26 cellular contexts compared by ENCODE assay signal in the genomic region with DNA sequence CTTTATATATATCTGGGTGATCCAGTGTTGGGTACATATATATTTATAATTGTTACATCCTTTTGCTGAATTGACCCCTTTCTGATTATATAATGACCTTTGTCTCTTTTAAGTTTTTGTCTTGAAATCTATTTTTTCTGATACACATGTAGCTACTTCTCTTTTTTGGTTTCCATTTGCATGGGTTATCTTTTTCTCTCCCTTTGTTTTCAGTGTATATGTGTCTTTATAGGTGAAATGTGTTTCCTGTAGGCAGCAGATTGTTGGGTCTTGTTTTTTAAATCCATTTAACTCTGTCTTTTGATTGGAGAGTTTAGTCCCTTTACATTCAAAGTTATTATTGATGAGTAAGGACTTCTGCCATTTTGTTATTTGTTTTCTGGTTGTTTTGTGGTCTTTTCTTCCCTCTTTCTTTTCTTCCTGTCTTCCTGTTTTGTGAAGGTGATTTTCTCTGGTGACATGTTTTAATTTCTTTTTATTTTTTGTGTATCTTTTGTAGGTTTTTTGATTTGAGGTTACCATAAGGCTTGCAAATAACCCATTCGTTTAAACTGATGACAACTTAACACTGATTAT. TPM values are rescaled to one million over a fixed set of nuclear protein-coding genes. Genes with fewer than 3 reads are reported as not detected.
DNase-seq lines count a peak whose midpoint lies in the region; ATAC-seq, FAIRE-seq and TF ChIP-seq lines count a peak whose summit lies in the region.
"Had no signal": no experiment of that assay in that cellular context is flagged by ENCODE, and none has a peak within 500 bp of the region (broad histone marks: within the 10 kb centered on the region; RNA-seq: fewer than 3 reads in every experiment).

No MANE protein-coding gene starts in this region.

- ATAC-seq in HepG2 = no peak
- ATAC-seq in right lobe of liver = no peak
- ATAC-seq in GM12878 = peak; percentile 47
- ATAC-seq in stimulated activated naive CD8-positive, alpha-beta T cell treated with anti-CD3 and anti-CD28 coated beads, Interleukin-15, amount 100 ng/mL, for 72 hours = no peak
- no peak for ATAC-seq in GM18907 (IDR thresholded peaks at IDR 0.05; ENCODE audit: unreplicated experiment)
- ATAC-seq: CD8-positive, alpha-beta T cell; HCT116; PC-3 had no signal

- H3K4me3 ChIP-seq in HepG2 (replicated peaks in 1 of 3; ENCODE audit: insufficient read depth in 1 of 3, low read depth in 2 of 3, low read length in 3 of 3) (no peak overlapping the region), right lobe of liver (no peak overlapping the region), OCI-LY7 (ENCODE audit: low read depth, low read length, poor library complexity, severe bottlenecking) (peak overlapping the region; percentile 15), GM12878 (peak overlapping the region; percentile 14; the same call in 1 of the 2 replicates), endodermal cell (ENCODE audit: low read length) (no peak overlapping the region)
- H3K4me3 ChIP-seq: MG63, SK-N-MC had no signal

- DNase-seq in HepG2 (ENCODE audit: low spot score) (no peak), right lobe of liver (no peak), OCI-LY7 (ENCODE audit: low spot score) (peak; percentile 30), GM12878 (ENCODE audit: low read depth, low spot score) (no peak), endodermal cell (no peak), OCI-M2 (lab: John Stamatoyannopoulos, UW; ENCODE audit: unreplicated experiment) (no peak)
- no peak for DNase-seq in stimulated activated naive CD8-positive, alpha-beta T cell treated with anti-CD3 and anti-CD28 coated beads, Interleukin-15, amount 100 ng/mL, for 72 hours
- DNase-seq: AML-193; C1 segment of cervical spinal cord; CD8-positive, alpha-beta T cell; DND-41; GOT3; MG63; NCI-H1105; NCI-H2029 treated with DMSO at 0.1 percent for 48 hours; NCI-H226; NCI-H510A treated with DMSO at 0.1 percent for 48 hours; NCI-H748 treated with DMSO at 0.1 percent for 48 hours; NK-92 treated with Interleukin-12 subunit alpha and Interleukin-12 subunit beta, amount 100 ng/mL, for 24 hours; PC-3; Right ventricle myocardium superior had no signal

- no peaks in the 10 kb centered on the region for H3K9me3 Mint-ChIP-seq in endodermal cell
- H3K9me3 Mint-ChIP-seq in stimulated activated naive CD8-positive, alpha-beta T cell treated with anti-CD3 and anti-CD28 coated beads, Interleukin-15, amount 100 ng/mL, for 72 hours = no peaks in the 10 kb centered on the region
- H3K9me3 Mint-ChIP-seq: CD8-positive, alpha-beta T cell had no signal

- intact Hi-C loops in HepG2 (cut with micrococcal nuclease; ENCODE audit: unreplicated experiment) (no loop called here), right lobe of liver (cut with DNase I) (no loop called here), OCI-LY7 (cut with micrococcal nuclease; ENCODE audit: unreplicated experiment) (no loop called here), GM12878 (cut with micrococcal nuclease; ENCODE audit: unreplicated experiment) (no loop called here)

- H3K9ac ChIP-seq in HepG2 (ENCODE audit: insufficient read depth, low read depth, low read length) (no peak overlapping the region), GM12878 (ENCODE audit: control insufficient read depth, insufficient read depth, low read length) (no peak overlapping the region), endodermal cell (ENCODE audit: extremely low read depth, low read length, poor library complexity, severe bottlenecking) (no peak overlapping the region)

- CTCF ChIA-PET in HepG2 (lab: Yijun Ruan, JAX; ENCODE audit: low intra/inter-chr PET ratio, low total read pairs) (no interaction called here), OCI-LY7 (lab: Charles Lee; ENCODE audit: unreplicated experiment) (no interaction called here), GM12878 (lab: Yijun Ruan, JAX) (interaction anchor here (0.6 to 1.8 kb wide), 2 partner anchors 10 to 26 kb away, joined by 3 read pairs; no protein-coding TSS in a partner anchor)

- SMC1A ChIA-PET in GM12878 (lab: Charles Lee; ENCODE audit: uncharacterized antibody, unreplicated experiment) = interaction anchor here (0.6 to 2.0 kb wide), 9 partner anchors 8 to 55 kb away, joined by 3 to 6 read pairs (median 4); no protein-coding TSS in a partner anchor

- H3K4me1 ChIP-seq in HepG2 (ENCODE audit: insufficient read depth, low read length) (no peaks in the 10 kb centered on the region), right lobe of liver (no peaks in the 10 kb centered on the region), OCI-LY7 (ENCODE audit: insufficient read depth, low read length, poor library complexity, severe bottlenecking) (peaks cover 16% of the 10 kb centered on the region), GM12878 (ENCODE audit: control insufficient read depth, insufficient read depth, low read length) (peaks cover 7% of the 10 kb centered on the region), endodermal cell (ENCODE audit: control insufficient read depth, insufficient read depth, low read length) (no peaks in the 10 kb centered on the region)

- no peaks in the 10 kb centered on the region for H3K27me3 Mint-ChIP-seq in endodermal cell (ENCODE audit: insufficient read depth)
- H3K27me3 Mint-ChIP-seq in stimulated activated naive CD8-positive, alpha-beta T cell treated with anti-CD3 and anti-CD28 coated beads, Interleukin-15, amount 100 ng/mL, for 72 hours = no peaks in the 10 kb centered on the region
- H3K27me3 Mint-ChIP-seq: IgD-negative memory B cell had no signal

- BruUV-seq in HepG2 (replicated peaks; lab: Mats Ljungman, UMichigan) = no TSS peak
- no TSS peak for BruUV-seq in OCI-LY7 (replicated peaks; lab: Mats Ljungman, UMichigan)
- BruUV-seq in GM12878 (replicated peaks; lab: Mats Ljungman, UMichigan) = no TSS peak

- FAIRE-seq in HepG2 (lab: Jason Lieb, UNC) (no peak), GM12878 (lab: Jason Lieb, UNC) (peak; percentile 38)
- FAIRE-seq: GM19239 had no signal

- no peaks in the 10 kb centered on the region for H3K4me1 Mint-ChIP-seq in endodermal cell
- no peaks in the 10 kb centered on the region for H3K4me1 Mint-ChIP-seq in stimulated activated naive CD8-positive, alpha-beta T cell treated with anti-CD3 and anti-CD28 coated beads, Interleukin-15, amount 100 ng/mL, for 72 hours

- TF ChIP-seq RAD21 in HepG2 (CRISPR knock-in tag; IDR thresholded peaks at IDR 0.05) (no peak), GM12878 (IDR thresholded peaks at IDR 0.05; ENCODE audit: insufficient read depth, low read depth, low read length) (no peak)

- in situ Hi-C loops in HepG2 (cut with HindIII; ENCODE audit: extremely low pct_ligation_motif_present, low pct_unique_long_range_greater_than_20kb) = no loop called here
- in situ Hi-C loops in GM12878 (cut with MboI) = no loop called here

- TF ChIP-seq EP300 in HepG2 (IDR thresholded peaks at IDR 0.05; ENCODE audit: low read depth in 2 of 2, low read length in 2 of 2) (no peak), HepG2 (CRISPR knock-in tag; IDR thresholded peaks at IDR 0.05; ENCODE audit: borderline replicate concordance) (no peak), GM12878 (IDR thresholded peaks at IDR 0.05; ENCODE audit: borderline replicate concordance in 1 of 2, control insufficient read depth in 1 of 2, low read depth in 2 of 2, low read length in 2 of 2) (no peak)

- H2AFZ ChIP-seq in HepG2 (ENCODE audit: low read length) (no peak overlapping the region), OCI-LY7 (ENCODE audit: low read length) (peak overlapping the region; percentile 43; the same call in 1 of the 2 replicates), GM12878 (ENCODE audit: control insufficient read depth, low read depth, low read length) (peak overlapping the region; percentile 47)

- H3K27me3 ChIP-seq in HepG2 (ENCODE audit: control insufficient read depth in 1 of 2, insufficient read depth in 2 of 2, low read length in 2 of 2) (no peaks in the 10 kb centered on the region), right lobe of liver (no peaks in the 10 kb centered on the region), GM12878 (replicated peaks in 1 of 2; ENCODE audit: control insufficient read depth in 2 of 2, insufficient read depth in 2 of 2, low read length in 1 of 2) (no peaks in the 10 kb centered on the region), endodermal cell (ENCODE audit: control insufficient read depth, insufficient read depth, low read length, poor library complexity, severe bottlenecking) (no peaks in the 10 kb centered on the region)
- H3K27me3 ChIP-seq: MG63 had no signal

- H3K79me2 ChIP-seq in HepG2 (ENCODE audit: insufficient read depth, low read length) = no peaks in the 10 kb centered on the region
- H3K79me2 ChIP-seq in OCI-LY7 (ENCODE audit: insufficient read depth, low read depth, low read length) = no peaks in the 10 kb centered on the region
- H3K79me2 ChIP-seq in GM12878 (ENCODE audit: control insufficient read depth, insufficient read depth, low read length) = no peaks in the 10 kb centered on the region

- H3K9me3 ChIP-seq in HepG2 (ENCODE audit: low read length) = no peaks in the 10 kb centered on the region
- no peaks in the 10 kb centered on the region for H3K9me3 ChIP-seq in right lobe of liver
- peaks cover 8% of the 10 kb centered on the region; the same call in 1 of the 2 replicates for H3K9me3 ChIP-seq in OCI-LY7 (ENCODE audit: low read length)
- H3K9me3 ChIP-seq in GM12878 (replicated peaks; ENCODE audit: control insufficient read depth, insufficient read depth, low read length) = peaks cover 4% of the 10 kb centered on the region; the same call in 2 of the 3 replicates
- no peaks in the 10 kb centered on the region for H3K9me3 ChIP-seq in endodermal cell (ENCODE audit: control insufficient read depth, low read length)
- H3K9me3 ChIP-seq: MG63 had no signal

- no peak overlapping the region for H3K27ac Mint-ChIP-seq in endodermal cell
- H3K27ac Mint-ChIP-seq in stimulated activated naive CD8-positive, alpha-beta T cell treated with anti-CD3 and anti-CD28 coated beads, Interleukin-15, amount 100 ng/mL, for 72 hours = no peak overlapping the region
- H3K27ac Mint-ChIP-seq: CD8-positive, alpha-beta T cell; IgD-negative memory B cell had no signal

- POLR2A ChIA-PET in HepG2 (lab: Yijun Ruan, JAX) = no interaction called here
- POLR2A ChIA-PET in OCI-LY7 (lab: Charles Lee) = interaction anchor here (0.6 to 1.8 kb wide), 6 partner anchors 8 to 136 kb away, joined by 3 to 6 read pairs (median 4); a partner anchor contains a TSS
- POLR2A ChIA-PET in GM12878 (lab: Charles Lee) = interaction anchor here (0.5 to 1.3 kb wide), 5 partner anchors 13 to 133 kb away, joined by 3 to 4 read pairs (median 4); a partner anchor contains a TSS

- no peak for TF ChIP-seq POLR2A in HepG2 (IDR thresholded peaks at IDR 0.05; ENCODE audit: insufficient read depth in 1 of 2, low read depth in 2 of 2, low read length in 2 of 2)
- TF ChIP-seq POLR2A in right lobe of liver (IDR thresholded peaks at IDR 0.05) = no peak
- no peak for TF ChIP-seq POLR2A in GM12878 (IDR thresholded peaks at IDR 0.05; ENCODE audit: low read depth, low read length)

- no peak overlapping the region for H3K4me2 ChIP-seq in HepG2 (ENCODE audit: low read depth, low read length)
- peak overlapping the region; percentile 43 for H3K4me2 ChIP-seq in OCI-LY7 (ENCODE audit: low read length)
- H3K4me2 ChIP-seq in GM12878 (ENCODE audit: control insufficient read depth, insufficient read depth) = no peak overlapping the region

- no peak overlapping the region for H3K27ac ChIP-seq in HepG2 (ENCODE audit: extremely low read length, insufficient read depth, low read length)
- no peak overlapping the region for H3K27ac ChIP-seq in right lobe of liver
- H3K27ac ChIP-seq in OCI-LY7 (ENCODE audit: low read depth, low read length, poor library complexity, severe bottlenecking) = peak overlapping the region; percentile 53
- peak overlapping the region; percentile 31; the same call in 1 of the 2 replicates for H3K27ac ChIP-seq in GM12878 (ENCODE audit: control insufficient read depth, insufficient read depth)
- H3K27ac ChIP-seq in endodermal cell (ENCODE audit: low read depth, low read length) = no peak overlapping the region
- H3K27ac ChIP-seq: SK-N-MC had no signal

- H3K36me3 Mint-ChIP-seq in endodermal cell (ENCODE audit: low read depth) = no peaks in the 10 kb centered on the region

- no peak overlapping the region for H3K4me3 Mint-ChIP-seq in endodermal cell
- no peak overlapping the region for H3K4me3 Mint-ChIP-seq in stimulated activated naive CD8-positive, alpha-beta T cell treated with anti-CD3 and anti-CD28 coated beads, Interleukin-15, amount 100 ng/mL, for 72 hours
- H3K4me3 Mint-ChIP-seq: CD8-positive, alpha-beta T cell had no signal

- H3K9me2 ChIP-seq in OCI-LY7 (ENCODE audit: insufficient read depth, low read length) = no peaks in the 10 kb centered on the region

- 92% methylated on average over 1 of the region's 1 CpG for WGBS in HepG2 (ENCODE audit: low lambda C conversion rate)
- 50% methylated on average over 1 of the region's 1 CpG for WGBS in right lobe of liver (ENCODE audit: insufficient coverage, low coverage, low lambda C conversion rate, missing lambda C conversion rate)
- 90% methylated on average over 1 of the region's 1 CpG for WGBS in GM12878 (ENCODE audit: insufficient coverage, insufficient replicate concordance, low lambda C conversion rate, missing lambda C conversion rate)
- 100% methylated on average over 1 of the region's 1 CpG; no CpG with 5 or more reads in 1 of the 2 experiments for WGBS in endodermal cell (ENCODE audit: insufficient coverage in 1 of 2, insufficient read length in 1 of 2), 2 experiments

- RAD21 ChIA-PET in GM12878 (lab: Charles Lee; ENCODE audit: unreplicated experiment) = interaction anchor here (0.8 to 1.5 kb wide), 2 partner anchors 23 to 25 kb away, joined by 3 to 5 read pairs; no protein-coding TSS in a partner anchor

- H3K36me3 ChIP-seq in HepG2 (replicated peaks in 1 of 2; ENCODE audit: control insufficient read depth in 1 of 2, insufficient read depth in 2 of 2, low read length in 2 of 2) (peaks cover 0 to 3% of the 10 kb centered on the region in 2 experiments; a peak in 1 of 5 replicates), right lobe of liver (no peaks in the 10 kb centered on the region), OCI-LY7 (ENCODE audit: insufficient read depth, low read length) (peaks cover 17% of the 10 kb centered on the region), GM12878 (ENCODE audit: control insufficient read depth in 2 of 2, insufficient read depth in 2 of 2, low read length in 1 of 2) (no peaks in the 10 kb centered on the region; a peak in 2 of 4 replicates), endodermal cell (ENCODE audit: control insufficient read depth, insufficient read depth, low read length) (no peaks in the 10 kb centered on the region)
- H3K36me3 ChIP-seq: MG63 had no signal

- no peak for TF ChIP-seq CTCF in HepG2 (CRISPR knock-in tag; IDR thresholded peaks at IDR 0.05)
- no peak for TF ChIP-seq CTCF in right lobe of liver (IDR thresholded peaks at IDR 0.05)
- no peak for TF ChIP-seq CTCF in OCI-LY7 (conservative IDR thresholded peaks at IDR 0.05; ENCODE audit: low read length)
- TF ChIP-seq CTCF in GM12878 (IDR thresholded peaks at IDR 0.05 in 2 of 3, conservative IDR thresholded peaks at IDR 0.05 in 1 of 3; ENCODE audit: control insufficient read depth in 2 of 3, extremely low read depth in 1 of 3, insufficient read depth in 1 of 3, low read depth in 3 of 3, low read length in 3 of 3) = no peak
- TF ChIP-seq CTCF in endodermal cell (conservative IDR thresholded peaks at IDR 0.05) = no peak

- H4K20me1 ChIP-seq in HepG2 (ENCODE audit: insufficient read depth, low read length) (no peaks in the 10 kb centered on the region), OCI-LY7 (ENCODE audit: insufficient read depth, low read length) (no peaks in the 10 kb centered on the region), GM12878 (ENCODE audit: control insufficient read depth, insufficient read depth) (no peaks in the 10 kb centered on the region)

RNA-seq across cellular contexts. Expression of a gene that starts 56.8 kb away (rescaled TPM):
- total RNA-seq in HepG2 (2016; rRNA removed; fragmentation: Illumina TruSeq; extraction: Trizol) (2.7 and 5.3 TPM in 2 replicates), right lobe of liver (1 to 10 TPM in 5 of 6 experiments, under 1 TPM in 1; 0.70 to 3.1 (median 1.5) TPM), OCI-LY7 (2022) (8.9 and 9.4 TPM in 2 replicates), GM12878 (2014; rRNA removed) (7.7 and 9.4 TPM in 2 replicates), GM12878 (2014; rRNA removed; fragmentation: Illumina TruSeq; extraction: Trizol) (7.5 and 8.1 TPM in 2 replicates), GM12878 (2021) (8.4 and 11.5 TPM in 2 replicates), endodermal cell (1 to 10 TPM in 1 of 2 donors, under 1 TPM in 1; 0.97 to 2.9 TPM)
- 1.0 and 1.3 TPM in 2 replicates for total RNA-seq in HepG2 (2016; cell fraction: cytosol; rRNA removed; fragmentation: Illumina TruSeq; extraction: Trizol; ENCODE audit: low read depth)
- 2.6 and 4.9 TPM in 2 replicates for total RNA-seq in HepG2 (2016; cell fraction: insoluble cytoplasmic fraction; rRNA removed; fragmentation: Illumina TruSeq; extraction: Trizol)
- 0.86 and 1.4 TPM in 2 replicates for total RNA-seq in HepG2 (2016; cell fraction: membrane; rRNA removed; fragmentation: Illumina TruSeq; extraction: Trizol)
- total RNA-seq in HepG2 (2016; cell fraction: nucleus; rRNA removed; fragmentation: Illumina TruSeq; extraction: Trizol) = 9.0 and 12.9 TPM in 2 replicates
- polyA plus RNA-seq in HepG2 (2011; rRNA removed) (7.5 and 9.0 TPM in 2 replicates), GM12878 (2011; rRNA removed) (3.6 and 4.7 TPM in 2 replicates), GM12878 (2014; fragmentation: Illumina TruSeq; extraction: Trizol) (8.6 and 8.7 TPM in 2 replicates), GM12878 (2014; fragmentation: Nextera tagmentation; extraction: Ambion mirVana) (1 to 10 TPM in 1 of 2 experiments, under 1 TPM in 1; 0.58 to 1.1 TPM), GM12878 (2014; rRNA removed) (8.2 and 9.3 TPM in 2 replicates), GM12878 (2016; fragmentation: Nextera tagmentation; extraction: Ambion mirVana) (1 to 10 TPM; 2.7 to 2.9 TPM)
- polyA plus RNA-seq in HepG2 (2011; cell fraction: cytosol; rRNA removed) = 1.7 and 1.9 TPM in 2 replicates
- polyA plus RNA-seq in HepG2 (2011; cell fraction: nucleus; rRNA removed) = 57.0 and 60.2 TPM in 2 replicates
- 5.9 and 8.8 TPM in 2 replicates for polyA plus RNA-seq in HepG2 (2012)
- 0.23 and 0.53 TPM in 2 replicates for polyA plus RNA-seq in HepG2 (2016; cell fraction: cytosol; fragmentation: Illumina TruSeq; extraction: Trizol; ENCODE audit: low read depth)
- polyA plus RNA-seq in HepG2 (2016; cell fraction: insoluble cytoplasmic fraction; fragmentation: Illumina TruSeq; extraction: Trizol; ENCODE audit: low read depth) = 1.4 and 1.8 TPM in 2 replicates
- 0.34 and 0.55 TPM in 2 replicates for polyA plus RNA-seq in HepG2 (2016; cell fraction: membrane; fragmentation: Illumina TruSeq; extraction: Trizol; ENCODE audit: low read depth)
- 20.5 and 20.8 TPM in 2 replicates for polyA plus RNA-seq in HepG2 (2016; cell fraction: nucleus; fragmentation: Illumina TruSeq; extraction: Trizol; ENCODE audit: insufficient read depth, low read depth)
- polyA minus RNA-seq in HepG2 (2011; rRNA and poly(A)+ RNA removed; ENCODE audit: low replicate concordance) = 8.8 and 8.9 TPM in 2 replicates
- polyA minus RNA-seq in HepG2 (2011; cell fraction: cytosol; rRNA and poly(A)+ RNA removed) = 1.9 and 2.0 TPM in 2 replicates
- 28.7 and 30.3 TPM in 2 replicates for polyA minus RNA-seq in HepG2 (2011; cell fraction: nucleus; rRNA and poly(A)+ RNA removed)
- 15.3 and 15.4 TPM in 2 replicates for total RNA-seq in OCI-LY7 (2014; rRNA removed; shearing (Covaris generic))
- 144 and 149 TPM in 2 replicates for total RNA-seq in GM12878 (2013; cell fraction: nucleolus; rRNA removed)
- polyA plus RNA-seq in GM12878 (2011; ENCODE audit: low read depth) = 3.7 TPM
- 3.5 and 3.6 TPM in 2 replicates for polyA plus RNA-seq in GM12878 (2011; cell fraction: cytosol; rRNA removed)
- 22.7 and 25.2 TPM in 2 replicates for polyA plus RNA-seq in GM12878 (2011; cell fraction: nucleus; rRNA removed)
- polyA plus RNA-seq in GM12878 (2012) = 4.9 and 6.5 TPM in 2 replicates
- polyA minus RNA-seq in GM12878 (2011; rRNA and poly(A)+ RNA removed) = 8.9 and 11.0 TPM in 2 replicates
- polyA minus RNA-seq in GM12878 (2011; cell fraction: cytosol; rRNA and poly(A)+ RNA removed) = 1.5 and 2.0 TPM in 2 replicates
- 10.2 and 13.9 TPM in 2 replicates for polyA minus RNA-seq in GM12878 (2011; cell fraction: nucleus; rRNA and poly(A)+ RNA removed)
- polyA plus RNA-seq in endodermal cell (2013, experiment 1 of 2) = 9.0 TPM
- polyA plus RNA-seq in endodermal cell (2013, experiment 2 of 2) = 10.2 TPM

Comparison
In these comparisons a context has a peak if more than half of its experiments do, and no peak if none do; other contexts are left out.
1. H3K27ac ChIP-seq: peak in OCI-LY7 (single experiment) and GM12878 (single experiment); none in HepG2 (single experiment), right lobe of liver (0 of 3) and endodermal cell (single experiment).
2. H3K4me3 ChIP-seq: peak in OCI-LY7 (single experiment) and GM12878 (single experiment); none in HepG2 (0 of 3), right lobe of liver (0 of 3) and endodermal cell (single experiment).